In the genomic region with DNA sequence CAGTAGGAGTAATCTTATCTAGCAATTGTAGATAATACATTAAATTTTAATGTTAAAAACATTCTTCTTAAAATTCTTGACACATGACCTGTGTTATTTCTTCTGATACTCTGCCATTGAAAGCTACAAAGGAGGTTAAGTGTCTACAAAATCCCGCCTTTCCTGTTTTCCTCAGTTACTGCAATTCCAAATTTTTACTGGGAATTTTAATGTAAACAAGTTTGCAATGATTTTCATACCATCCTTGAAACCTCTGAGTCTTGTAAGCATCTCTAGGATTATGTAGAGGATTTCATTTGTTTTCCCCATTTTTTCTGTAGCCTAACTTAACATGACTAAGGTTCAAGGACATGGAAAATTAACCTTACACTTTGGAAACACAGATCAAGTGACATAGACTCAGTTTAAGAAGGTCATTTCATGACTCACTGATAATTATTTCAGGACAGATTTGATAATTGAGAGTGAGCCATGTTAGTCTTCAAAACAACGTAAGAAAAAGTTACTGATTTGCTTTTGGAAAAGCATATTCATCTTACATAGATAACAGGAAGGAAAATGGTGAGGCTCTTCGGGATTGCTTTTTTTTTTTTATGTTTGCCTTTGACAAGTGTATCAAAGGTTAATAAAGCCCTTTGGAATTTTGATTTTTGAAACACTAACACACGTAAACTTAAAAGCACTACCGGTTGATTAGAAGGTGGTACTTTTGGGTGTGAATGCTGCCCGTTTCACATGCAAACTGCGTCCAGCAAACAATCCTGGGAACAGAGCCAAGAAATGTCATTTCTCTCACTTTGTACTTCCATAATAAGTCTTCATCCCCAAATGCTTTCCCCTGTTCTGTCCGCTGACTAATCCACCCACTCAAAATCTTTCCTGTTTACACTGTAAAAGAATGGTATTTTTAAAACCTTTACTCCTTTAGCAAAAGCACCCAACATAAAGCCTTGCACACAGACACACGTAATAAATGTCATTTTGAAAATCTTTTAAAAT, we compare ENCODE assay signal across 8 cellular contexts. TPM values are rescaled to one million over a fixed set of nuclear protein-coding genes. Genes with fewer than 3 reads are reported as not detected.
DNase-seq lines count a peak whose midpoint lies in the region; ATAC-seq, FAIRE-seq and TF ChIP-seq lines count a peak whose summit lies in the region.

No MANE protein-coding gene starts in this region.

- H3K9me3 Mint-ChIP-seq in progenitor cell of endocrine pancreas (ENCODE audit: low read depth) (peaks cover 5% of the 10 kb centered on the region), CD14-positive monocyte (peaks cover 0 to 11% (median 3%) of the 10 kb centered on the region in 7 donors)

- H3K4me1 ChIP-seq in HEK293 (ENCODE audit: control insufficient read depth, insufficient read depth, low read length) = no peaks in the 10 kb centered on the region
- peaks cover 0 to 61% of the 10 kb centered on the region in 2 donors for H3K4me1 ChIP-seq in right atrium auricular region
- no peaks in the 10 kb centered on the region for H3K4me1 ChIP-seq in small intestine (ENCODE audit: control insufficient read depth in 2 of 2, insufficient read depth in 1 of 2, low read depth in 1 of 2, low read length in 1 of 2)

- H3K4me1 Mint-ChIP-seq in progenitor cell of endocrine pancreas (ENCODE audit: low read depth) = peaks cover 10% of the 10 kb centered on the region
- peaks cover 3% of the 10 kb centered on the region for H3K4me1 Mint-ChIP-seq in CD14-positive monocyte

- 0 out of 2 replicates have a peak overlapping the region, but pooled peaks have one; percentile 2 for H3K27ac ChIP-seq in HEK293 (ENCODE audit: extremely low read depth, low read depth, low read length)
- peak overlapping the region; percentile 79 to 81 for H3K27ac ChIP-seq in right atrium auricular region
- H3K27ac ChIP-seq in small intestine (ENCODE audit: low read depth in 1 of 2, low read length in 1 of 2) = no peak overlapping the region

- DNase-seq in SW480 (ENCODE audit: low spot score) = peak; percentile 56
- DNase-seq in right atrium auricular region (ENCODE audit: low spot score) = no peak
- DNase-seq in small intestine = peak; percentile 57
- no peak for DNase-seq in progenitor cell of endocrine pancreas (ENCODE audit: low spot score, unreplicated experiment)
- no peak for DNase-seq in CD14-positive monocyte (ENCODE audit: low spot score)
- DNase-seq in NCI-H82 (lab: John Stamatoyannopoulos, UW) = no peak

- no peak overlapping the region for H3K27ac Mint-ChIP-seq in progenitor cell of endocrine pancreas
- no peak overlapping the region for H3K27ac Mint-ChIP-seq in CD14-positive monocyte

- no peak for ATAC-seq in HG03469 (IDR thresholded peaks at IDR 0.05; ENCODE audit: unreplicated experiment)

- H3K4me3 Mint-ChIP-seq in progenitor cell of endocrine pancreas (ENCODE audit: low read depth) (no peak overlapping the region), CD14-positive monocyte (no peak overlapping the region)

- H3K36me3 Mint-ChIP-seq in progenitor cell of endocrine pancreas (ENCODE audit: insufficient read depth) = peaks cover 1% of the 10 kb centered on the region
- no peaks in the 10 kb centered on the region for H3K36me3 Mint-ChIP-seq in CD14-positive monocyte

- WGBS in small intestine, 3 donors = 17 to 30% (median 21%) methylated on average over 9 of the region's 9 CpGs

- no peaks in the 10 kb centered on the region for H3K9me3 ChIP-seq in HEK293 (ENCODE audit: control insufficient read depth, insufficient read depth, low read depth, low read length)
- no peaks in the 10 kb centered on the region for H3K9me3 ChIP-seq in right atrium auricular region
- no peaks in the 10 kb centered on the region for H3K9me3 ChIP-seq in small intestine (ENCODE audit: control insufficient read depth, low read depth)

- H3K4me3 ChIP-seq in HEK293 (ENCODE audit: low read depth, low read length) (peak overlapping the region; percentile 0; the same call in 1 of the 2 replicates), right atrium auricular region (peak overlapping the region in 1 of 2 donors; percentile 14), small intestine (ENCODE audit: low read depth in 1 of 2, low read length in 2 of 2) (no peak overlapping the region)

- POLR2A ChIA-PET in HEK293 (lab: Yijun Ruan, JAX) = no interaction called here

- TF ChIP-seq CTCF in HEK293 (tag by site-specific recombination; IDR thresholded peaks at IDR 0.05) = no peak
- TF ChIP-seq CTCF in right atrium auricular region (IDR thresholded peaks at IDR 0.05) = no peak
- TF ChIP-seq CTCF in progenitor cell of endocrine pancreas (IDR thresholded peaks at IDR 0.05; ENCODE audit: unreplicated experiment) = no peak
- no peak for TF ChIP-seq CTCF in CD14-positive monocyte (IDR thresholded peaks at IDR 0.05)

- H3K36me3 ChIP-seq in HEK293 (ENCODE audit: control insufficient read depth in 2 of 2, insufficient read depth in 1 of 2, low read length in 2 of 2) (no peaks in the 10 kb centered on the region), right atrium auricular region (no peaks in the 10 kb centered on the region), small intestine (ENCODE audit: control insufficient read depth in 2 of 2, insufficient read depth in 2 of 2, low read length in 2 of 2) (no peaks in the 10 kb centered on the region)

- intact Hi-C loops in CD14-positive monocyte (cut with micrococcal nuclease) = no loop called here

- H3K27me3 ChIP-seq in right atrium auricular region (no peaks in the 10 kb centered on the region), small intestine (ENCODE audit: control insufficient read depth in 2 of 2, insufficient read depth in 2 of 2, low read length in 2 of 2) (peaks cover 0 to 2% of the 10 kb centered on the region in 2 donors)

- CTCF ChIA-PET in HEK293 (lab: Yijun Ruan, JAX) = interaction anchor here (0.6 to 1.1 kb wide), 2 partner anchors 40 to 183 kb away, joined by 4 to 5 read pairs; no protein-coding TSS in a partner anchor

- H3K27me3 Mint-ChIP-seq in progenitor cell of endocrine pancreas (no peaks in the 10 kb centered on the region), CD14-positive monocyte (ENCODE audit: low read depth in 3 of 3) (peaks cover 0 to 5% (median 2%) of the 10 kb centered on the region in 3 donors)

- FAIRE-seq in small intestine (lab: Jason Lieb, UNC) = no peak

TF ChIP-seq in HEK293, 187 proteins besides CTCF, POLR2A, EP300 and RAD21 (continues in another document):
- TF ChIP-seq ZNF398 (tag by site-specific recombination; IDR thresholded peaks at IDR 0.05) (no peak), MZF1 (tag by site-specific recombination; IDR thresholded peaks at IDR 0.05; ENCODE audit: borderline replicate concordance) (peak; percentile 81; the same call in 1 of the 2 replicates), ZNF184 (tag by site-specific recombination; IDR thresholded peaks at IDR 0.05) (no peak), ZSCAN23 (tag by site-specific recombination; IDR thresholded peaks at IDR 0.05) (no peak), ZNF10 (tag by site-specific recombination; IDR thresholded peaks at IDR 0.05) (peak; percentile 8; the same call in 1 of the 2 replicates), ATF2 (tag by site-specific recombination; IDR thresholded peaks at IDR 0.05; ENCODE audit: low read depth) (no peak), ZNF510 (tag by site-specific recombination; IDR thresholded peaks at IDR 0.05; ENCODE audit: insufficient replicate concordance) (no peak), ZNF121 (tag by site-specific recombination; IDR thresholded peaks at IDR 0.05) (no peak)
- TF ChIP-seq, protein P1, sequence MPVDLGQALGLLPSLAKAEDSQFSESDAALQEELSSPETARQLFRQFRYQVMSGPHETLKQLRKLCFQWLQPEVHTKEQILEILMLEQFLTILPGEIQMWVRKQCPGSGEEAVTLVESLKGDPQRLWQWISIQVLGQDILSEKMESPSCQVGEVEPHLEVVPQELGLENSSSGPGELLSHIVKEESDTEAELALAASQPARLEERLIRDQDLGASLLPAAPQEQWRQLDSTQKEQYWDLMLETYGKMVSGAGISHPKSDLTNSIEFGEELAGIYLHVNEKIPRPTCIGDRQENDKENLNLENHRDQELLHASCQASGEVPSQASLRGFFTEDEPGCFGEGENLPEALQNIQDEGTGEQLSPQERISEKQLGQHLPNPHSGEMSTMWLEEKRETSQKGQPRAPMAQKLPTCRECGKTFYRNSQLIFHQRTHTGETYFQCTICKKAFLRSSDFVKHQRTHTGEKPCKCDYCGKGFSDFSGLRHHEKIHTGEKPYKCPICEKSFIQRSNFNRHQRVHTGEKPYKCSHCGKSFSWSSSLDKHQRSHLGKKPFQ (tag by site-specific recombination; IDR thresholded peaks at IDR 0.05) = peak; percentile 91

RNA-seq across cellular contexts. Expression of gene PDLIM5, which starts 39.4 kb away (rescaled TPM):
- total RNA-seq in right atrium auricular region (100 to 1,000 TPM; 598 to 841 TPM), progenitor cell of endocrine pancreas (66.1 and 67.9 TPM in 2 replicates)
- polyA plus RNA-seq in small intestine (10 to 100 TPM; 26.6 to 61.7 (median 61.3) TPM), CD14-positive monocyte (100 to 1,000 TPM in 1 of 2 donors, 10 to 100 TPM in 1; 80.9 to 105 TPM)

Comparison
In these comparisons a context has a peak if more than half of its experiments do, and no peak if none do; other contexts are left out.
1. H3K27ac ChIP-seq: peak in HEK293 (single experiment) and right atrium auricular region (2 of 2); none in small intestine (0 of 2).
2. DNase-seq: peak in SW480 (single experiment) and small intestine (single experiment); none in right atrium auricular region (single experiment), progenitor cell of endocrine pancreas (single experiment), CD14-positive monocyte (single experiment) and NCI-H82 (single experiment).